13 cellular contexts compared by ENCODE assay signal in genomic region chr22:44648085-44648820, GRCh38. TPM values are rescaled to one million over a fixed set of nuclear protein-coding genes. Genes with fewer than 3 reads are reported as not detected.
A peak's percentile ranks its signal among the peaks of the same experiment; 100 is the strongest.
DNase-seq lines count a peak whose midpoint lies in the region; ATAC-seq, FAIRE-seq and TF ChIP-seq lines count a peak whose summit lies in the region.
"Had no signal": no experiment of that assay in that cellular context is flagged by ENCODE, and none has a peak within 500 bp of the region (broad histone marks: within the 10 kb centered on the region; RNA-seq: fewer than 3 reads in every experiment).

No MANE protein-coding gene starts in this region.

- H3K18ac ChIP-seq in mesenchymal stem cell (ENCODE audit: low read depth in 1 of 2, low read length in 2 of 2), result no peak overlapping the region

- peak overlapping the region in 1 of 2 experiments; percentile 18 for H3K14ac ChIP-seq in mesenchymal stem cell (ENCODE audit: low read length in 2 of 2)

- FAIRE-seq in HTR-8/SVneo (lab: Jason Lieb, UNC), result no peak

- no peak overlapping the region for H2AFZ ChIP-seq in mesenchymal stem cell (ENCODE audit: low read depth, low read length)
- H2AFZ ChIP-seq: parathyroid adenoma had no signal

- H3K4me3 ChIP-seq in esophagus squamous epithelium (no peak overlapping the region), mesenchymal stem cell (ENCODE audit: insufficient read depth in 1 of 2, low read depth in 1 of 2, low read length in 2 of 2) (peak overlapping the region in 1 of 2 experiments; percentile 68), upper lobe of right lung (no peak overlapping the region)
- H3K4me3 ChIP-seq: tibial artery had no signal

- no peak overlapping the region for H3K4ac ChIP-seq in mesenchymal stem cell (ENCODE audit: low read depth in 1 of 2, low read length in 2 of 2)

- DNase-seq in RPMI8226 (peak; percentile 91), esophagus squamous epithelium (lab: John Stamatoyannopoulos, UW) (no peak), mesenchymal stem cell (no peak), upper lobe of right lung (peak; percentile 57), OCI-M1 (lab: John Stamatoyannopoulos, UW) (no peak), HTR-8/SVneo (ENCODE audit: insufficient read length, low spot score) (no peak)
- DNase-seq: DMS153; effector memory CD4-positive, alpha-beta T cell; NCI-H1048; NCI-H748 treated with DMSO at 0.1 percent for 48 hours had no signal

- H3K27me3 ChIP-seq in esophagus squamous epithelium (no peaks in the 10 kb centered on the region), mesenchymal stem cell (ENCODE audit: control insufficient read depth in 1 of 2, insufficient read depth in 1 of 2, low read length in 2 of 2) (peaks cover 0 to 14% of the 10 kb centered on the region in 2 experiments), upper lobe of right lung (no peaks in the 10 kb centered on the region)

- no peak overlapping the region for H2BK15ac ChIP-seq in mesenchymal stem cell (ENCODE audit: low read depth, poor library complexity, severe bottlenecking)

- H3K9ac ChIP-seq in mesenchymal stem cell (ENCODE audit: low read length), result peak overlapping the region; percentile 89
- H3K9ac ChIP-seq: parathyroid adenoma had no signal

- WGBS in esophagus squamous epithelium, 2 donors, result 68 to 79% methylated on average over 8 to 9 of the region's 12 CpGs
- 80% methylated on average over 11 of the region's 12 CpGs for WGBS in mesenchymal stem cell

- no peak overlapping the region for H2BK120ac ChIP-seq in mesenchymal stem cell (ENCODE audit: low read depth, low read length)

- H2BK12ac ChIP-seq in mesenchymal stem cell (ENCODE audit: low read length in 2 of 2), result no peak overlapping the region

- H2BK5ac ChIP-seq in mesenchymal stem cell (ENCODE audit: low read depth, low read length, poor library complexity, severe bottlenecking), result no peak overlapping the region

- H4K91ac ChIP-seq in mesenchymal stem cell (ENCODE audit: low read length), result no peak overlapping the region

- H3K36me3 ChIP-seq in esophagus squamous epithelium (no peaks in the 10 kb centered on the region), mesenchymal stem cell (ENCODE audit: control insufficient read depth in 1 of 2, insufficient read depth in 2 of 2, low read depth in 1 of 2, low read length in 2 of 2) (no peaks in the 10 kb centered on the region), upper lobe of right lung (no peaks in the 10 kb centered on the region)
- H3K36me3 ChIP-seq: tibial artery had no signal

- H3K9me3 ChIP-seq in esophagus squamous epithelium (no peaks in the 10 kb centered on the region), mesenchymal stem cell (ENCODE audit: control insufficient read depth, low read length) (peaks cover 5% of the 10 kb centered on the region), upper lobe of right lung (no peaks in the 10 kb centered on the region)
- H3K9me3 ChIP-seq: tibial artery had no signal

- TF ChIP-seq CTCF in esophagus squamous epithelium (IDR thresholded peaks at IDR 0.05), result no peak
- no peak for TF ChIP-seq CTCF in upper lobe of right lung (IDR thresholded peaks at IDR 0.05)

- ATAC-seq in upper lobe of right lung (peak; percentile 41), HG03457 (IDR thresholded peaks at IDR 0.05; ENCODE audit: unreplicated experiment) (no peak)

- no peak for TF ChIP-seq POLR2A in esophagus squamous epithelium (IDR thresholded peaks at IDR 0.05)

- no peak overlapping the region for H2AK5ac ChIP-seq in mesenchymal stem cell (ENCODE audit: low read length, severe bottlenecking)

- no peaks in the 10 kb centered on the region for H3K79me1 ChIP-seq in mesenchymal stem cell (replicated peaks; ENCODE audit: low read length, poor library complexity, severe bottlenecking)

- peaks cover 12 to 24% (median 14%) of the 10 kb centered on the region in 3 donors for H3K4me1 ChIP-seq in esophagus squamous epithelium
- no peaks in the 10 kb centered on the region for H3K4me1 ChIP-seq in mesenchymal stem cell (ENCODE audit: control insufficient read depth, insufficient read depth, low read depth, low read length)
- peaks cover 3% of the 10 kb centered on the region for H3K4me1 ChIP-seq in upper lobe of right lung
- H3K4me1 ChIP-seq: parathyroid adenoma, tibial artery had no signal

- H4K8ac ChIP-seq in mesenchymal stem cell (ENCODE audit: low read length), result no peak overlapping the region

- no peak overlapping the region for H3K4me2 ChIP-seq in mesenchymal stem cell (ENCODE audit: low read length, poor library complexity, severe bottlenecking)

- no peak overlapping the region for H3K23ac ChIP-seq in mesenchymal stem cell (ENCODE audit: low read length in 2 of 2)

- H3K27ac ChIP-seq in esophagus squamous epithelium, result peak overlapping the region; percentile 44 to 89 (median 80)
- H3K27ac ChIP-seq in mesenchymal stem cell (ENCODE audit: low read length, poor library complexity, severe bottlenecking), result no peak overlapping the region
- H3K27ac ChIP-seq in upper lobe of right lung, result no peak overlapping the region
- H3K27ac ChIP-seq: parathyroid adenoma, tibial artery had no signal

- intact Hi-C loops in esophagus squamous epithelium (cut with DNase I) (no loop called here), upper lobe of right lung (cut with DNase I) (no loop called here)

RNA-seq across cellular contexts. Expression of gene PRR5, which starts 53.8 kb away (rescaled TPM):
- total RNA-seq in esophagus squamous epithelium (10 to 100 TPM; 20.8 to 33.0 (median 23.4) TPM), upper lobe of right lung (13.6 TPM)
- polyA plus RNA-seq in mesenchymal stem cell (2013, experiment 1 of 2), result 12.2 TPM
- 12.2 TPM for polyA plus RNA-seq in mesenchymal stem cell (2013, experiment 2 of 2)

Comparison
In these comparisons a context has a peak if more than half of its experiments do, and no peak if none do; other contexts are left out.
1. DNase-seq: peak in RPMI8226 (single experiment) and upper lobe of right lung (single experiment); none in esophagus squamous epithelium (single experiment), mesenchymal stem cell (single experiment), OCI-M1 (single experiment) and HTR-8/SVneo (single experiment).
2. H3K27ac ChIP-seq: peak in esophagus squamous epithelium (4 of 4); none in mesenchymal stem cell (single experiment) and upper lobe of right lung (single experiment).